Comparison of ENCODE assay signal across 13 cellular contexts in the genomic region with DNA sequence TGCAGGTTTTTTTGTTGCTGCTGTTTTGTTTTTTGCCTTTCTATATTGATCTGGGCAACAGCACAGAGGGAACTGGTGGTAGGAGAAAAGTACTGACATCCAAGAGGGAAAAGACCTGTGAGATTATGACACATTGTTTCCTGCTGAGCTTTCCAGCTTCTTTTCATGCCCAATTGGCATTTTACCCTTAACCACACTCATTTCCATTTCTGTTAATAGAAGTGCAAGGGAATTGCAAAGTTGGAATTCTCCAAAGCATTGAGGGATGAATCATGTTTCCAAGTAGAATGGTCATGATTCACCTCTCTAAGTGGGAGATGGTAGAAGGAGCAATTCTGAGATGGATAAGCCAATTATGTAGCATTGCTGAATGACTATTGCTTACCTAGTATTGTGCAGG.
DNase-seq lines count a peak whose midpoint lies in the region; ATAC-seq and TF ChIP-seq lines count a peak whose summit lies in the region.
"Had no signal": no experiment of that assay in that cellular context is flagged by ENCODE, and none has a peak within 500 bp of the region (broad histone marks: within the 10 kb centered on the region; RNA-seq: fewer than 3 reads in every experiment).

No MANE protein-coding gene starts in this region.

- intact Hi-C loops in mammary epithelial cell (cut with micrococcal nuclease) (no loop called here), left lung (cut with DNase I) (no loop called here), stomach (cut with DNase I; ENCODE audit: low total_unique reads) (no loop called here)

- H3K4me3 ChIP-seq in HUES6 (ENCODE audit: low read depth, low read length), result no peak overlapping the region; the same call in 1 of the 2 replicates
- H3K4me3 ChIP-seq in mammary epithelial cell (replicated peaks in 1 of 3; ENCODE audit: insufficient read depth in 1 of 3, low read depth in 2 of 3, low read length in 3 of 3), result no peak overlapping the region
- no peak overlapping the region for H3K4me3 ChIP-seq in left lung
- H3K4me3 ChIP-seq in stomach, result no peak overlapping the region
- H3K4me3 ChIP-seq: gastroesophageal sphincter had no signal

- in situ Hi-C loops in mammary epithelial cell (cut with MboI; ENCODE audit: low sequenced_read_pairs in 2 of 2), result no loop called here

- H3K79me2 ChIP-seq in mammary epithelial cell (ENCODE audit: insufficient read depth, low read length), result no peaks in the 10 kb centered on the region

- H3K4me2 ChIP-seq in mammary epithelial cell (ENCODE audit: insufficient read depth, low read depth, low read length), result no peak overlapping the region

- CTCF ChIA-PET in mammary epithelial cell (lab: Charles Lee; ENCODE audit: low non-redundant PET), result no interaction called here

- H2AFZ ChIP-seq in mammary epithelial cell (ENCODE audit: low read depth, low read length), result no peak overlapping the region

- peak overlapping the region; percentile 62; the same call in 1 of the 2 replicates for H3K27ac ChIP-seq in HUES6 (ENCODE audit: low read depth, low read length)
- H3K27ac ChIP-seq in mammary epithelial cell (ENCODE audit: insufficient read depth, low read depth, low read length), result no peak overlapping the region
- no peak overlapping the region for H3K27ac ChIP-seq in left lung
- H3K27ac ChIP-seq in stomach, result no peak overlapping the region
- H3K27ac ChIP-seq: C4-2B had no signal

- no peak for TF ChIP-seq POLR2A in stomach (IDR thresholded peaks at IDR 0.05)

- ATAC-seq in left lung, result peak; percentile 73
- ATAC-seq: gastroesophageal sphincter; stimulated activated memory B cell treated with anti-CD40 and anti-IgM and Interleukin-4, amounts not matched to agents 10 μg/mL and 1 μg/mL and 100 μg/mL, for 72 hours; T-helper 17 cell had no signal

- dilution Hi-C loops in mammary epithelial cell (cut with HindIII; ENCODE audit: low sequenced_read_pairs), result no loop called here

- DNase-seq in AG08395 (ENCODE audit: low spot score) (peak; percentile 92), mammary epithelial cell (peak; percentile 1), left lung (no peak), dermis blood vessel endothelial cell (no peak), NCI-H524 treated with DMSO at 0.1 percent for 48 hours (lab: John Stamatoyannopoulos, UW) (no peak), stomach (no peak), DMS79 treated with DMSO at 0.1 percent for 48 hours (lab: John Stamatoyannopoulos, UW) (no peak)
- DNase-seq: aorta, T-helper 17 cell had no signal

- H3K9ac ChIP-seq in HUES6 (ENCODE audit: low read length), result no peak overlapping the region
- H3K9ac ChIP-seq in mammary epithelial cell (ENCODE audit: insufficient read depth, low read length), result no peak overlapping the region

- H3K36me3 ChIP-seq in HUES6 (ENCODE audit: control insufficient read depth, insufficient read depth, low read length) (no peaks in the 10 kb centered on the region), mammary epithelial cell (ENCODE audit: insufficient read depth, low read length) (no peaks in the 10 kb centered on the region), left lung (no peaks in the 10 kb centered on the region), stomach (no peaks in the 10 kb centered on the region)
- H3K36me3 ChIP-seq: gastroesophageal sphincter had no signal

- no peak for TF ChIP-seq EP300 in stomach (IDR thresholded peaks at IDR 0.05)

- H4K20me1 ChIP-seq in mammary epithelial cell (ENCODE audit: insufficient read depth, low read length), result no peaks in the 10 kb centered on the region

- BruUV-seq in mammary epithelial cell (replicated peaks; lab: Mats Ljungman, UMichigan), result no TSS peak

- no peaks in the 10 kb centered on the region for H3K9me3 ChIP-seq in HUES6 (ENCODE audit: control insufficient read depth, insufficient read depth, low read depth, low read length)
- H3K9me3 ChIP-seq in mammary epithelial cell (replicated peaks; ENCODE audit: insufficient read depth, low read length), result no peaks in the 10 kb centered on the region
- H3K9me3 ChIP-seq in left lung, result no peaks in the 10 kb centered on the region
- no peaks in the 10 kb centered on the region for H3K9me3 ChIP-seq in stomach
- H3K9me3 ChIP-seq: gastroesophageal sphincter had no signal

- H3K27me3 ChIP-seq in HUES6 (ENCODE audit: control insufficient read depth, insufficient read depth, low read length) (no peaks in the 10 kb centered on the region), mammary epithelial cell (ENCODE audit: insufficient read depth, low read length) (no peaks in the 10 kb centered on the region), left lung (no peaks in the 10 kb centered on the region), stomach (no peaks in the 10 kb centered on the region)
- H3K27me3 ChIP-seq: gastroesophageal sphincter had no signal

- no peak for TF ChIP-seq CTCF in mammary epithelial cell (conservative IDR thresholded peaks at IDR 0.05 in 1 of 2, IDR thresholded peaks at IDR 0.05 in 1 of 2; ENCODE audit: extremely low read depth in 1 of 2, insufficient read depth in 1 of 2, low read depth in 1 of 2, low read length in 2 of 2)
- TF ChIP-seq CTCF in left lung (IDR thresholded peaks at IDR 0.05), result no peak
- no peak for TF ChIP-seq CTCF in stomach (IDR thresholded peaks at IDR 0.05)

- H3K4me1 ChIP-seq in HUES6 (ENCODE audit: control insufficient read depth, insufficient read depth, low read length) (peaks cover 17% of the 10 kb centered on the region), mammary epithelial cell (ENCODE audit: insufficient read depth, low read length) (no peaks in the 10 kb centered on the region), left lung (no peaks in the 10 kb centered on the region), stomach (no peaks in the 10 kb centered on the region)
- H3K4me1 ChIP-seq: gastroesophageal sphincter had no signal

Comparison
In these comparisons a context has a peak if more than half of its experiments do, and no peak if none do; other contexts are left out.
1. DNase-seq: peak in AG08395 (single experiment) and mammary epithelial cell (single experiment); none in left lung (0 of 2), dermis blood vessel endothelial cell (single experiment), NCI-H524 treated with DMSO at 0.1 percent for 48 hours (single experiment), stomach (single experiment) and DMS79 treated with DMSO at 0.1 percent for 48 hours (single experiment).